Comparison of ENCODE assay signal across 13 cellular contexts in genomic region chr17:75428775-75429469, GRCh38. TPM values are rescaled to one million over a fixed set of nuclear protein-coding genes. Genes with fewer than 3 reads are reported as not detected.
A peak's percentile ranks its signal among the peaks of the same experiment; 100 is the strongest.
DNase-seq lines count a peak whose midpoint lies in the region; ATAC-seq, FAIRE-seq and TF ChIP-seq lines count a peak whose summit lies in the region.
"Had no signal": no experiment of that assay in that cellular context is flagged by ENCODE, and none has a peak within 500 bp of the region (broad histone marks: within the 10 kb centered on the region; RNA-seq: fewer than 3 reads in every experiment).

No MANE protein-coding gene starts in this region.

- intact Hi-C loops in heart right ventricle (cut with DNase I): loop anchor here in 9 of 10 donors (5.0 to 10.0 kb wide), 9 partner anchors 46 to 326 kb away; partner anchors contain the start of genes MYO15B (in 6 of the 9), CASKIN2 (in 3 of the 9) and TSEN54 (in 3 of the 9)
- intact Hi-C loops in OCI-LY7 (cut with micrococcal nuclease; ENCODE audit: unreplicated experiment): loop anchor here (5.0 kb wide), 1 partner anchor 323 kb away; no protein-coding TSS in a partner anchor
- intact Hi-C loops in upper lobe of right lung (cut with DNase I): loop anchor here (10.0 kb wide), 1 partner anchor 86 kb away; the partner anchor contains the start of genes CASKIN2 and TSEN54

- no TSS peak for BruUV-seq in OCI-LY7 (replicated peaks; lab: Mats Ljungman, UMichigan)

- peak in 1 of 2 donors; percentile 15 for DNase-seq in heart right ventricle
- no peak for DNase-seq in right atrium auricular region (ENCODE audit: low spot score)
- peak; percentile 66 for DNase-seq in middle frontal gyrus (ENCODE audit: extremely low spot score, low spot score)
- DNase-seq in urothelium cell line (ENCODE audit: low spot score): peak; percentile 61
- DNase-seq in OCI-LY7 (ENCODE audit: low spot score): no peak
- DNase-seq in LoVo (ENCODE audit: low spot score): no peak
- DNase-seq in upper lobe of right lung: no peak
- DNase-seq: AML-193, pancreas, T-helper 17 cell, testis had no signal

- CTCF ChIA-PET in OCI-LY7 (lab: Charles Lee; ENCODE audit: unreplicated experiment): interaction anchor here (0.5 to 0.6 kb wide), 2 partner anchors 158 to 335 kb away, joined by 3 to 4 read pairs; no protein-coding TSS in a partner anchor

- no peaks in the 10 kb centered on the region for H3K79me2 ChIP-seq in OCI-LY7 (ENCODE audit: insufficient read depth, low read depth, low read length)

- H3K27ac ChIP-seq in heart right ventricle (peak overlapping the region in 4 of 10 donors; percentile 16 to 31 (median 24)), right atrium auricular region (peak overlapping the region in 1 of 2 donors; percentile 56), cingulate gyrus (ENCODE audit: low read depth, low read length) (peak overlapping the region; percentile 25), OCI-LY7 (ENCODE audit: low read depth, low read length, poor library complexity, severe bottlenecking) (no peak overlapping the region), upper lobe of right lung (no peak overlapping the region)
- H3K27ac ChIP-seq: pancreas, testis had no signal

- no peaks in the 10 kb centered on the region for H3K9me2 ChIP-seq in OCI-LY7 (ENCODE audit: insufficient read depth, low read length)

- ATAC-seq in heart right ventricle: peak in 7 of 8 donors; percentile 29 to 66 (median 39)
- ATAC-seq in upper lobe of right lung: no peak
- ATAC-seq: T-helper 17 cell had no signal

- TF ChIP-seq CTCF in heart right ventricle (IDR thresholded peaks at IDR 0.05) (no peak), right atrium auricular region (IDR thresholded peaks at IDR 0.05) (no peak), OCI-LY7 (conservative IDR thresholded peaks at IDR 0.05; ENCODE audit: low read length) (no peak), upper lobe of right lung (IDR thresholded peaks at IDR 0.05) (no peak)

- no peaks in the 10 kb centered on the region for H3K27me3 ChIP-seq in heart right ventricle
- no peaks in the 10 kb centered on the region for H3K27me3 ChIP-seq in right atrium auricular region
- no peaks in the 10 kb centered on the region for H3K27me3 ChIP-seq in upper lobe of right lung
- H3K27me3 ChIP-seq: pancreas, testis had no signal

- H4K20me1 ChIP-seq in OCI-LY7 (ENCODE audit: insufficient read depth, low read length): no peaks in the 10 kb centered on the region

- H3K4me3 ChIP-seq in heart right ventricle: no peak overlapping the region
- H3K4me3 ChIP-seq in right atrium auricular region: no peak overlapping the region
- no peak overlapping the region for H3K4me3 ChIP-seq in OCI-LY7 (ENCODE audit: low read depth, low read length, poor library complexity, severe bottlenecking)
- no peak overlapping the region for H3K4me3 ChIP-seq in upper lobe of right lung
- H3K4me3 ChIP-seq: pancreas, testis had no signal

- H2AFZ ChIP-seq in OCI-LY7 (ENCODE audit: low read length): no peak overlapping the region

- H3K4me1 ChIP-seq in heart right ventricle (peaks cover 0 to 31% (median 14%) of the 10 kb centered on the region in 9 donors), right atrium auricular region (peaks cover 0 to 19% of the 10 kb centered on the region in 2 donors), OCI-LY7 (ENCODE audit: insufficient read depth, low read length, poor library complexity, severe bottlenecking) (peaks cover 7% of the 10 kb centered on the region), upper lobe of right lung (peaks cover 4% of the 10 kb centered on the region)
- H3K4me1 ChIP-seq: pancreas had no signal

- WGBS in heart right ventricle, 2 donors: 79 to 83% methylated on average over 16 of the region's 16 CpGs

- FAIRE-seq in urothelium cell line (lab: Jason Lieb, UNC): no peak
- FAIRE-seq: colon, pancreas had no signal

- H3K4me2 ChIP-seq in OCI-LY7 (ENCODE audit: low read length): no peak overlapping the region

- POLR2A ChIA-PET in OCI-LY7 (lab: Charles Lee): interaction anchor here (0.6 to 1.0 kb wide), 5 partner anchors 23 to 140 kb away, joined by 3 read pairs; partner anchors contain the start of genes GRB2, SLC25A19 and TMEM94

- no peaks in the 10 kb centered on the region for H3K36me3 ChIP-seq in heart right ventricle
- no peaks in the 10 kb centered on the region for H3K36me3 ChIP-seq in right atrium auricular region
- no peaks in the 10 kb centered on the region for H3K36me3 ChIP-seq in OCI-LY7 (ENCODE audit: insufficient read depth, low read length)
- no peaks in the 10 kb centered on the region for H3K36me3 ChIP-seq in upper lobe of right lung
- H3K36me3 ChIP-seq: pancreas had no signal

- H3K9me3 ChIP-seq in heart right ventricle (no peaks in the 10 kb centered on the region), right atrium auricular region (no peaks in the 10 kb centered on the region), OCI-LY7 (ENCODE audit: low read length) (no peaks in the 10 kb centered on the region), upper lobe of right lung (no peaks in the 10 kb centered on the region)
- H3K9me3 ChIP-seq: pancreas, testis had no signal

RNA-seq across cellular contexts. Expression of gene GRB2, which starts 23.4 kb away (rescaled TPM):
- 10 to 100 TPM; 43.9 to 85.5 (median 52.0) TPM for total RNA-seq in heart right ventricle
- polyA plus RNA-seq in heart right ventricle: 10 to 100 TPM; 23.5 to 54.0 TPM
- total RNA-seq in right atrium auricular region: 100 to 1,000 TPM in 1 of 2 donors, 10 to 100 TPM in 1; 80.8 to 112 TPM
- total RNA-seq in OCI-LY7 (2014; rRNA removed; shearing (Covaris generic)): 240 and 244 TPM in 2 replicates
- 294 and 308 TPM in 2 replicates for total RNA-seq in OCI-LY7 (2022)
- 139 TPM for total RNA-seq in upper lobe of right lung

RNA-seq across cellular contexts. Expression of gene TMEM94, which starts 27.5 kb away (rescaled TPM):
- total RNA-seq in heart right ventricle (10 to 100 TPM; 29.0 to 66.7 (median 41.3) TPM), right atrium auricular region (10 to 100 TPM; 56.3 to 61.6 TPM), OCI-LY7 (2022) (109 and 121 TPM in 2 replicates), upper lobe of right lung (79.1 TPM)
- polyA plus RNA-seq in heart right ventricle: 10 to 100 TPM; 25.6 to 56.1 TPM
- 36.9 and 60.6 TPM in 2 replicates for total RNA-seq in OCI-LY7 (2014; rRNA removed; shearing (Covaris generic))

Comparison
In these comparisons a context has a peak if more than half of its experiments do, and no peak if none do; other contexts are left out.
1. DNase-seq: peak in middle frontal gyrus (single experiment) and urothelium cell line (single experiment); none in right atrium auricular region (single experiment), OCI-LY7 (single experiment), LoVo (single experiment) and upper lobe of right lung (single experiment).